ENCODE assay signal across 8 cellular contexts in genomic region chr11:128694618-128695481, GRCh38. TPM values are rescaled to one million over a fixed set of nuclear protein-coding genes. Genes with fewer than 3 reads are reported as not detected.
DNase-seq lines count a peak whose midpoint lies in the region; ATAC-seq and TF ChIP-seq lines count a peak whose summit lies in the region.

No MANE protein-coding gene starts in this region.

- no peak for TF ChIP-seq CTCF in RWPE1 (conservative IDR thresholded peaks at IDR 0.05; ENCODE audit: low read depth)
- no peak for TF ChIP-seq CTCF in vagina (IDR thresholded peaks at IDR 0.05)

- peak overlapping the region; percentile 75 for H3K27ac ChIP-seq in CD4-positive, CD25-positive, alpha-beta regulatory T cell (ENCODE audit: insufficient read depth, low read length, poor library complexity, severe bottlenecking)
- H3K27ac ChIP-seq in RWPE1 = peak overlapping the region; percentile 91
- peak overlapping the region; percentile 47 for H3K27ac ChIP-seq in cingulate gyrus (ENCODE audit: low read depth, low read length)
- peak overlapping the region; percentile 72 for H3K27ac ChIP-seq in vagina

- H3K27me3 ChIP-seq in CD4-positive, CD25-positive, alpha-beta regulatory T cell (ENCODE audit: control insufficient read depth, insufficient read depth, low read length) = no peaks in the 10 kb centered on the region
- H3K27me3 ChIP-seq in mononuclear cell (ENCODE audit: insufficient read depth, low read length) = no peaks in the 10 kb centered on the region
- no peaks in the 10 kb centered on the region for H3K27me3 ChIP-seq in vagina

- CTCF ChIA-PET in RWPE1 (lab: Yijun Ruan, JAX) = interaction anchor here (1.2 kb wide), 1 partner anchor 137 kb away, joined by 3 read pairs; no protein-coding TSS in a partner anchor

- intact Hi-C loops in vagina (cut with DNase I) = no loop called here

- POLR2A ChIA-PET in RWPE1 (lab: Yijun Ruan, JAX; ENCODE audit: low non-redundant PET) = no interaction called here

- TF ChIP-seq POLR2A in vagina (IDR thresholded peaks at IDR 0.05) (no peak), erythroblast (IDR thresholded peaks at IDR 0.05; ENCODE audit: low read length) (no peak)

- peak overlapping the region; percentile 90 to 95 (median 95) for H3K27ac Mint-ChIP-seq in CD4-positive, CD25-positive, alpha-beta regulatory T cell

- H3K9me3 ChIP-seq in CD4-positive, CD25-positive, alpha-beta regulatory T cell (ENCODE audit: control insufficient read depth in 2 of 2, low read length in 2 of 2) = no peaks in the 10 kb centered on the region
- H3K9me3 ChIP-seq in mononuclear cell (ENCODE audit: low read depth, low read length) (no peaks in the 10 kb centered on the region), vagina (no peaks in the 10 kb centered on the region)

- peak overlapping the region; percentile 98 for H3K4me3 ChIP-seq in CD4-positive, CD25-positive, alpha-beta regulatory T cell (ENCODE audit: low read depth, low read length)
- peak overlapping the region; percentile 97 for H3K4me3 ChIP-seq in mononuclear cell (ENCODE audit: low read length)
- H3K4me3 ChIP-seq in vagina = peak overlapping the region; percentile 47 to 52

- H3K9me3 Mint-ChIP-seq in CD4-positive, CD25-positive, alpha-beta regulatory T cell = peaks cover 0 to 4% (median 0%) of the 10 kb centered on the region in 7 donors

- peaks cover 21% of the 10 kb centered on the region for H3K36me3 Mint-ChIP-seq in CD4-positive, CD25-positive, alpha-beta regulatory T cell

- H3K4me1 ChIP-seq in CD4-positive, CD25-positive, alpha-beta regulatory T cell (ENCODE audit: control insufficient read depth, insufficient read depth, low read length, poor library complexity, severe bottlenecking) = peaks cover 62% of the 10 kb centered on the region
- H3K4me1 ChIP-seq in mononuclear cell (ENCODE audit: insufficient read depth, low read length) = peaks cover 65% of the 10 kb centered on the region
- H3K4me1 ChIP-seq in vagina = peaks cover 15% of the 10 kb centered on the region

- H3K4me1 Mint-ChIP-seq in CD4-positive, CD25-positive, alpha-beta regulatory T cell = peaks cover 18 to 62% (median 46%) of the 10 kb centered on the region in 4 donors

- peaks cover 26% of the 10 kb centered on the region for H3K27me3 Mint-ChIP-seq in CD4-positive, CD25-positive, alpha-beta regulatory T cell

- peak in 1 of 3 donors; percentile 50 for DNase-seq in CD4-positive, CD25-positive, alpha-beta regulatory T cell
- no peak for DNase-seq in RWPE1 (ENCODE audit: low spot score)
- no peak for DNase-seq in vagina (ENCODE audit: extremely low spot score in 2 of 2)
- no peak for DNase-seq in cortex of kidney (lab: John Stamatoyannopoulos, UW)
- no peak for DNase-seq in erythroblast (lab: John Stamatoyannopoulos, UW)

- peaks cover 5% of the 10 kb centered on the region for H3K36me3 ChIP-seq in CD4-positive, CD25-positive, alpha-beta regulatory T cell (ENCODE audit: control insufficient read depth, insufficient read depth, low read length)
- H3K36me3 ChIP-seq in vagina = no peaks in the 10 kb centered on the region

- peak overlapping the region; percentile 94 to 99 (median 96) for H3K4me3 Mint-ChIP-seq in CD4-positive, CD25-positive, alpha-beta regulatory T cell

- ATAC-seq in CD4-positive, CD25-positive, alpha-beta regulatory T cell (ENCODE audit: low read depth in 2 of 2) = peak; percentile 20 to 28
- peak; percentile 19 for ATAC-seq in GM21529 (IDR thresholded peaks at IDR 0.05; ENCODE audit: unreplicated experiment)

RNA-seq across cellular contexts. Expression of gene FLI1, which starts 1.0 kb away (rescaled TPM):
- 119 TPM for total RNA-seq in CD4-positive, CD25-positive, alpha-beta regulatory T cell
- polyA plus RNA-seq in CD4-positive, CD25-positive, alpha-beta regulatory T cell = 10 to 100 TPM; 58.0 to 72.6 (median 65.5) TPM
- total RNA-seq in mononuclear cell (63.2 TPM), vagina (29.5 TPM)
